ENCODE assay signal across 8 cellular contexts in genomic region chr1:160205974-160206369, GRCh38. TPM values are rescaled to one million over a fixed set of nuclear protein-coding genes. Genes with fewer than 3 reads are reported as not detected.
A peak's percentile ranks its signal among the peaks of the same experiment; 100 is the strongest.
DNase-seq lines count a peak whose midpoint lies in the region; ATAC-seq, FAIRE-seq and TF ChIP-seq lines count a peak whose summit lies in the region.

No MANE protein-coding gene starts in this region.

- H3K36me3 ChIP-seq in BE2C (peaks cover 9% of the 10 kb centered on the region), Peyer's patch (peaks cover 0 to 9% (median 0%) of the 10 kb centered on the region in 3 donors), psoas muscle (ENCODE audit: insufficient read depth in 1 of 2, low read depth in 1 of 2) (peaks cover 0 to 43% of the 10 kb centered on the region in 2 donors)

- WGBS in psoas muscle, 3 donors, result 19 to 23% (median 20%) methylated on average over 10 of the region's 10 CpGs

- peaks cover 5% of the 10 kb centered on the region for H3K36me3 Mint-ChIP-seq in activated naive CD4-positive, alpha-beta T cell treated with anti-CD3 and anti-CD28 coated beads, Interleukin-2, amount 50 U/mL, for 24 hours

- H3K27me3 Mint-ChIP-seq in activated naive CD4-positive, alpha-beta T cell treated with anti-CD3 and anti-CD28 coated beads, Interleukin-2, amount 50 U/mL, for 24 hours, result no peaks in the 10 kb centered on the region

- H3K4me1 ChIP-seq in BE2C, result peaks cover 29% of the 10 kb centered on the region
- peaks cover 0 to 28% (median 8%) of the 10 kb centered on the region in 4 donors for H3K4me1 ChIP-seq in Peyer's patch
- peaks cover 48% of the 10 kb centered on the region for H3K4me1 ChIP-seq in psoas muscle

- peak overlapping the region; percentile 95 for H3K4me3 ChIP-seq in BE2C (ENCODE audit: low read depth, low read length)
- H3K4me3 ChIP-seq in Peyer's patch, result peak overlapping the region; percentile 78 to 94 (median 84)
- H3K4me3 ChIP-seq in psoas muscle, result peak overlapping the region; percentile 95

- TF ChIP-seq POLR2A in H54 (IDR thresholded peaks at IDR 0.05; ENCODE audit: low read depth, low read length) (peak; percentile 49; the same call in 1 of the 2 replicates), Peyer's patch (IDR thresholded peaks at IDR 0.05) (no peak)

- DNase-seq in BE2C (peak; percentile 23), H54 (ENCODE audit: insufficient read length, low spot score) (peak; percentile 68), Peyer's patch (peak in 2 of 3 donors; percentile 67 to 72), left cardiac atrium (peak; percentile 64), psoas muscle (peak in 1 of 2 donors; percentile 53), NCI-H774 (lab: John Stamatoyannopoulos, UW) (no peak)

- peaks cover 54% of the 10 kb centered on the region for H3K4me1 Mint-ChIP-seq in activated naive CD4-positive, alpha-beta T cell treated with anti-CD3 and anti-CD28 coated beads, Interleukin-2, amount 50 U/mL, for 24 hours

- TF ChIP-seq CTCF in BE2C (IDR thresholded peaks at IDR 0.05; ENCODE audit: low read depth, low read length) (no peak), Peyer's patch (IDR thresholded peaks at IDR 0.05) (no peak), psoas muscle (IDR thresholded peaks at IDR 0.05) (no peak)

- H3K27ac Mint-ChIP-seq in activated naive CD4-positive, alpha-beta T cell treated with anti-CD3 and anti-CD28 coated beads, Interleukin-2, amount 50 U/mL, for 24 hours, result peak overlapping the region; percentile 48

- H3K27ac ChIP-seq in Peyer's patch (peak overlapping the region; percentile 86 to 93 (median 88)), psoas muscle (peak overlapping the region; percentile 92)

- ATAC-seq in left cardiac atrium (peak; percentile 35 to 62), psoas muscle (peak; percentile 22 to 52 (median 42)), HG02870 (IDR thresholded peaks at IDR 0.05; ENCODE audit: unreplicated experiment) (no peak)

- H3K9me3 ChIP-seq in BE2C (no peaks in the 10 kb centered on the region), Peyer's patch (no peaks in the 10 kb centered on the region), psoas muscle (no peaks in the 10 kb centered on the region)

- FAIRE-seq in H54 (lab: Jason Lieb, UNC), result no peak

- H3K4me3 Mint-ChIP-seq in activated naive CD4-positive, alpha-beta T cell treated with anti-CD3 and anti-CD28 coated beads, Interleukin-2, amount 50 U/mL, for 24 hours, result peak overlapping the region; percentile 88

- H3K27me3 ChIP-seq in BE2C (no peaks in the 10 kb centered on the region), Peyer's patch (no peaks in the 10 kb centered on the region), psoas muscle (ENCODE audit: insufficient read depth in 3 of 3, low read length in 2 of 3) (no peaks in the 10 kb centered on the region)

- H3K9me3 Mint-ChIP-seq in activated naive CD4-positive, alpha-beta T cell treated with anti-CD3 and anti-CD28 coated beads, Interleukin-2, amount 50 U/mL, for 24 hours, result no peaks in the 10 kb centered on the region

- intact Hi-C loops in left cardiac atrium (cut with DNase I) (loop anchor here in 1 of 2 donors (5.0 kb wide), 1 partner anchor 41 kb away; no protein-coding TSS in a partner anchor), psoas muscle (cut with DNase I) (loop anchor here in 1 of 2 donors (5.0 kb wide), 1 partner anchor 109 kb away; the partner anchor contains the start of gene IGSF8)

RNA-seq across cellular contexts. Expression of gene PEA15, which starts 0.8 kb away (rescaled TPM):
- 114 TPM for polyA plus RNA-seq in BE2C (2012; ENCODE audit: insufficient read depth, insufficient read length, low read depth)
- 10 to 100 TPM; 10.2 to 34.7 (median 17.3) TPM for total RNA-seq in Peyer's patch
- total RNA-seq in left cardiac atrium, result 100 to 1,000 TPM; 188 to 189 TPM
- 100 to 1,000 TPM in 2 of 4 donors, 10 to 100 TPM in 2; 51.2 to 232 (median 95.8) TPM for total RNA-seq in psoas muscle
- 100 to 1,000 TPM in 1 of 3 donors, 10 to 100 TPM in 2; 83.4 to 111 (median 95.9) TPM for polyA plus RNA-seq in psoas muscle

RNA-seq across cellular contexts. Expression of gene CASQ1, which starts 15.6 kb away (rescaled TPM):
- not detected for polyA plus RNA-seq in BE2C (2012; ENCODE audit: insufficient read depth, insufficient read length, low read depth)
- 1 to 10 TPM in 1 of 4 donors, not detected in 3; 2.6 TPM for total RNA-seq in Peyer's patch
- 10 to 100 TPM; 10.5 to 21.8 TPM for total RNA-seq in left cardiac atrium
- 100 to 1,000 TPM; 399 to 903 (median 583) TPM for total RNA-seq in psoas muscle
- 100 to 1,000 TPM; 171 to 412 (median 329) TPM for polyA plus RNA-seq in psoas muscle

RNA-seq across cellular contexts. Expression of gene ATP1A4, which starts 54.6 kb away (rescaled TPM):
- 0.20 TPM for polyA plus RNA-seq in BE2C (2012; ENCODE audit: insufficient read depth, insufficient read length, low read depth)
- under 1 TPM in 1 of 4 donors, not detected in 3; 0.57 TPM for total RNA-seq in Peyer's patch
- total RNA-seq in left cardiac atrium, result under 1 TPM in 1 of 2 donors, not detected in 1; 0.13 TPM
- total RNA-seq in psoas muscle, result 1 to 10 TPM in 1 of 4 donors, under 1 TPM in 3; 0.07 to 2.0 (median 0.38) TPM
- 1 to 10 TPM in 1 of 3 donors, under 1 TPM in 2; 0.03 to 1.3 (median 0.13) TPM for polyA plus RNA-seq in psoas muscle

RNA-seq across cellular contexts. Expression of gene DCAF8, which starts 56.4 kb away (rescaled TPM):
- polyA plus RNA-seq in BE2C (2012; ENCODE audit: insufficient read depth, insufficient read length, low read depth), result 189 TPM
- total RNA-seq in Peyer's patch (100 to 1,000 TPM; 121 to 359 (median 202) TPM), left cardiac atrium (100 to 1,000 TPM in 1 of 2 donors, 10 to 100 TPM in 1; 98.5 to 121 TPM), psoas muscle (100 to 1,000 TPM; 135 to 204 (median 188) TPM)
- 100 to 1,000 TPM in 2 of 3 donors, 10 to 100 TPM in 1; 45.4 to 187 (median 106) TPM for polyA plus RNA-seq in psoas muscle

Comparison
In these comparisons a context has a peak if more than half of its experiments do, and no peak if none do; other contexts are left out.
1. RNA of gene CASQ1, which starts 15.6 kb away (total RNA-seq): 399 to 903 TPM in psoas muscle; 10.5 to 21.8 TPM in left cardiac atrium and 2.6 TPM in Peyer's patch; every median in the first group is over 10 times any median in the second.
2. Peak in every context shown above with its lines, with median percentiles within 50 percentile points of each other: H3K4me3 ChIP-seq.